Comparison of ENCODE assay signal across 1 cellular context in the genomic region with DNA sequence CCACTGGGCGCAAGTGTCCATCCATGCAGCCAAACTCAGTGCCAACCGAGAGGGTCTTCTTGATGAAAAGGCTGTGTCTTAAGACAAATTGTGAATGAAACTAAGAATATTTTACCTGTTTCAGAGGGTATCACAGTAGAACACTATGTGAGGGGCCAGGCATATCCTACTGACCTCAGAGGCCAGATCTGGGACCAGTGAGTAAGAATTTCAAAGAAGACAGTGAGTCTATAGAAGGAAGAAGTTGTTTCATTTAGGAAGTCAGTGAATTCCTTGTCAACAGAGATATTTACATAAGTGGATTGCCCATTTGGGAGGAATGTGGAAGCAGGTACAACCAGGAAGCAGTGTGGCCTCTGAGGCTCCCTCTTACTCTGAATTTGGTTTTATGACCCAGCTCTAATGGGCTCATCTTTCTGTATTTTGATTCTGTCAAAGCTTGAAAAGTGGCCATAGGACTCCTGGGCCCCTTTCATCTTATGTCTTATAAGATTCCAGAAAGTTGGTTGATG.
TF ChIP-seq lines count a peak whose summit lies in the region.

No MANE protein-coding gene starts in this region.

TF ChIP-seq in K562, 482 proteins besides CTCF, POLR2A, EP300 and RAD21 (continued from another document):
- TF ChIP-seq, protein P1, sequence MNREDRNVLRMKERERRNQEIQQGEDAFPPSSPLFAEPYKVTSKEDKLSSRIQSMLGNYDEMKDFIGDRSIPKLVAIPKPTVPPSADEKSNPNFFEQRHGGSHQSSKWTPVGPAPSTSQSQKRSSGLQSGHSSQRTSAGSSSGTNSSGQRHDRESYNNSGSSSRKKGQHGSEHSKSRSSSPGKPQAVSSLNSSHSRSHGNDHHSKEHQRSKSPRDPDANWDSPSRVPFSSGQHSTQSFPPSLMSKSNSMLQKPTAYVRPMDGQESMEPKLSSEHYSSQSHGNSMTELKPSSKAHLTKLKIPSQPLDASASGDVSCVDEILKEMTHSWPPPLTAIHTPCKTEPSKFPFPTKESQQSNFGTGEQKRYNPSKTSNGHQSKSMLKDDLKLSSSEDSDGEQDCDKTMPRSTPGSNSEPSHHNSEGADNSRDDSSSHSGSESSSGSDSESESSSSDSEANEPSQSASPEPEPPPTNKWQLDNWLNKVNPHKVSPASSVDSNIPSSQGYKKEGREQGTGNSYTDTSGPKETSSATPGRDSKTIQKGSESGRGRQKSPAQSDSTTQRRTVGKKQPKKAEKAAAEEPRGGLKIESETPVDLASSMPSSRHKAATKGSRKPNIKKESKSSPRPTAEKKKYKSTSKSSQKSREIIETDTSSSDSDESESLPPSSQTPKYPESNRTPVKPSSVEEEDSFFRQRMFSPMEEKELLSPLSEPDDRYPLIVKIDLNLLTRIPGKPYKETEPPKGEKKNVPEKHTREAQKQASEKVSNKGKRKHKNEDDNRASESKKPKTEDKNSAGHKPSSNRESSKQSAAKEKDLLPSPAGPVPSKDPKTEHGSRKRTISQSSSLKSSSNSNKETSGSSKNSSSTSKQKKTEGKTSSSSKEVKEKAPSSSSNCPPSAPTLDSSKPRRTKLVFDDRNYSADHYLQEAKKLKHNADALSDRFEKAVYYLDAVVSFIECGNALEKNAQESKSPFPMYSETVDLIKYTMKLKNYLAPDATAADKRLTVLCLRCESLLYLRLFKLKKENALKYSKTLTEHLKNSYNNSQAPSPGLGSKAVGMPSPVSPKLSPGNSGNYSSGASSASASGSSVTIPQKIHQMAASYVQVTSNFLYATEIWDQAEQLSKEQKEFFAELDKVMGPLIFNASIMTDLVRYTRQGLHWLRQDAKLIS (CRISPR knock-in tag; IDR thresholded peaks at IDR 0.05), result no peak
